In genomic region chr17:68208651-68209050, GRCh38 we compare ENCODE assay signal across 7 cellular contexts. TPM values are rescaled to one million over a fixed set of nuclear protein-coding genes. Genes with fewer than 3 reads are reported as not detected.
DNase-seq lines count a peak whose midpoint lies in the region; ATAC-seq and TF ChIP-seq lines count a peak whose summit lies in the region.
"Not testable (repeated sequence)": the region's sequence is repeated elsewhere in the genome, so short reads cannot be mapped to it uniquely, and the experiment has no call there.

No MANE protein-coding gene starts in this region.

- peaks cover 36% of the 10 kb centered on the region for H3K4me1 Mint-ChIP-seq in CD4-positive, alpha-beta T cell (ENCODE audit: low read depth)
- H3K4me1 Mint-ChIP-seq in T-cell (peaks cover 33 to 49% (median 43%) of the 10 kb centered on the region in 3 donors), endothelial cell (ENCODE audit: unreplicated experiment) (peaks cover 37% of the 10 kb centered on the region), natural killer cell (peaks cover 43 to 51% of the 10 kb centered on the region in 2 donors)
- peaks cover 46% of the 10 kb centered on the region for H3K4me1 Mint-ChIP-seq in activated CD4-positive, alpha-beta T cell treated with anti-CD3 and anti-CD28 coated beads, Interleukin-2, amount 10 ng/mL, durations not matched to agents 7 days and 5 days
- peaks cover 49% of the 10 kb centered on the region for H3K4me1 Mint-ChIP-seq in activated naive CD4-positive, alpha-beta T cell treated with anti-CD3 and anti-CD28 coated beads, Interleukin-2, amount 10 ng/mL, durations not matched to agents 7 days and 5 days
- H3K4me1 Mint-ChIP-seq in stimulated activated memory B cell treated with anti-CD40 and anti-IgM and Interleukin-4, amounts not matched to agents 10 μg/mL and 1 μg/mL and 100 μg/mL, for 72 hours = peaks cover 42% of the 10 kb centered on the region

- not testable (repeated sequence) for H3K27me3 ChIP-seq in CD4-positive, alpha-beta T cell (ENCODE audit: control insufficient read depth, insufficient read depth, low read length)

- intact Hi-C loops in CD4-positive, alpha-beta T cell (cut with DNase I, micrococcal nuclease) = loop anchor here (5.0 to 10.0 kb wide), 3 partner anchors 39 to 256 kb away; partner anchors contain the start of gene AMZ2 (in 1 of the 2)
- intact Hi-C loops in natural killer cell (cut with micrococcal nuclease) = loop anchor here (5.0 kb wide), 1 partner anchor 49 kb away; no protein-coding TSS in a partner anchor

- POLR2A ChIA-PET in CD4-positive, alpha-beta T cell (lab: Charles Lee) = interaction anchor here (0.9 kb wide), 2 partner anchors 28 to 40 kb away, joined by 3 read pairs; no protein-coding TSS in a partner anchor
- POLR2A ChIA-PET in T-cell (lab: Charles Lee); activated CD4-positive, alpha-beta T cell treated with anti-CD3 and anti-CD28 coated beads, Interleukin-2, amount 10 ng/mL, durations not matched to agents 7 days and 5 days (lab: Charles Lee): not testable (repeated sequence)

- not testable (repeated sequence) for H3K27ac ChIP-seq in CD4-positive, alpha-beta T cell (ENCODE audit: low read depth, low read length)

- DNase-seq in CD4-positive, alpha-beta T cell; T-cell; activated CD4-positive, alpha-beta T cell treated with anti-CD3 and anti-CD28 coated beads, Interleukin-2, amount 10 ng/mL, durations not matched to agents 7 days and 5 days; activated naive CD4-positive, alpha-beta T cell treated with anti-CD3 and anti-CD28 coated beads, Interleukin-2, amount 10 ng/mL, durations not matched to agents 7 days and 5 days; endothelial cell (ENCODE audit: low spot score); natural killer cell: not testable (repeated sequence)

- not testable (repeated sequence) for H3K9me3 ChIP-seq in CD4-positive, alpha-beta T cell (ENCODE audit: control insufficient read depth, low read length)

- H3K27ac Mint-ChIP-seq in CD4-positive, alpha-beta T cell = peak overlapping the region; percentile 57
- peak overlapping the region; percentile 37 to 53 for H3K27ac Mint-ChIP-seq in T-cell
- H3K27ac Mint-ChIP-seq in activated CD4-positive, alpha-beta T cell treated with anti-CD3 and anti-CD28 coated beads, Interleukin-2, amount 10 ng/mL, durations not matched to agents 7 days and 5 days = peak overlapping the region; percentile 54
- H3K27ac Mint-ChIP-seq in activated naive CD4-positive, alpha-beta T cell treated with anti-CD3 and anti-CD28 coated beads, Interleukin-2, amount 10 ng/mL, durations not matched to agents 7 days and 5 days = peak overlapping the region; percentile 47
- not testable (repeated sequence) for H3K27ac Mint-ChIP-seq in endothelial cell (ENCODE audit: unreplicated experiment); stimulated activated memory B cell treated with anti-CD40 and anti-IgM and Interleukin-4, amounts not matched to agents 10 μg/mL and 1 μg/mL and 100 μg/mL, for 72 hours
- H3K27ac Mint-ChIP-seq in natural killer cell = peak overlapping the region; percentile 84 to 92

- H3K4me3 Mint-ChIP-seq in CD4-positive, alpha-beta T cell = peak overlapping the region; percentile 62
- H3K4me3 Mint-ChIP-seq in T-cell (peak overlapping the region in 2 of 3 donors; percentile 46 to 54), endothelial cell (ENCODE audit: unreplicated experiment) (peak overlapping the region; percentile 27), natural killer cell (peak overlapping the region; percentile 42)
- H3K4me3 Mint-ChIP-seq in activated CD4-positive, alpha-beta T cell treated with anti-CD3 and anti-CD28 coated beads, Interleukin-2, amount 10 ng/mL, durations not matched to agents 7 days and 5 days; activated naive CD4-positive, alpha-beta T cell treated with anti-CD3 and anti-CD28 coated beads, Interleukin-2, amount 10 ng/mL, durations not matched to agents 7 days and 5 days: not testable (repeated sequence)
- H3K4me3 Mint-ChIP-seq in stimulated activated memory B cell treated with anti-CD40 and anti-IgM and Interleukin-4, amounts not matched to agents 10 μg/mL and 1 μg/mL and 100 μg/mL, for 72 hours = peak overlapping the region; percentile 23

- H3K9me3 Mint-ChIP-seq in CD4-positive, alpha-beta T cell; T-cell; activated CD4-positive, alpha-beta T cell treated with anti-CD3 and anti-CD28 coated beads, Interleukin-2, amount 10 ng/mL, durations not matched to agents 7 days and 5 days; activated naive CD4-positive, alpha-beta T cell treated with anti-CD3 and anti-CD28 coated beads, Interleukin-2, amount 10 ng/mL, durations not matched to agents 7 days and 5 days; endothelial cell (ENCODE audit: unreplicated experiment); natural killer cell; stimulated activated memory B cell treated with anti-CD40 and anti-IgM and Interleukin-4, amounts not matched to agents 10 μg/mL and 1 μg/mL and 100 μg/mL, for 72 hours: not testable (repeated sequence)

- CTCF ChIA-PET in CD4-positive, alpha-beta T cell (lab: Charles Lee); T-cell (lab: Charles Lee); activated CD4-positive, alpha-beta T cell treated with anti-CD3 and anti-CD28 coated beads, Interleukin-2, amount 10 ng/mL, durations not matched to agents 7 days and 5 days (lab: Charles Lee): not testable (repeated sequence)
- CTCF ChIA-PET in activated naive CD4-positive, alpha-beta T cell treated with anti-CD3 and anti-CD28 coated beads, Interleukin-2, amount 10 ng/mL, durations not matched to agents 7 days and 5 days (lab: Charles Lee) = interaction anchor here (0.9 kb wide), 1 partner anchor 115 kb away, joined by 3 read pairs; no protein-coding TSS in a partner anchor

- not testable (repeated sequence) for ATAC-seq in CD4-positive, alpha-beta T cell (ENCODE audit: poor library complexity); T-cell (replicated peaks in 1 of 4); natural killer cell; stimulated activated memory B cell treated with anti-CD40 and anti-IgM and Interleukin-4, amounts not matched to agents 10 μg/mL and 1 μg/mL and 100 μg/mL, for 72 hours

- H3K27me3 Mint-ChIP-seq in CD4-positive, alpha-beta T cell; T-cell; activated CD4-positive, alpha-beta T cell treated with anti-CD3 and anti-CD28 coated beads, Interleukin-2, amount 10 ng/mL, durations not matched to agents 7 days and 5 days; endothelial cell (ENCODE audit: unreplicated experiment); natural killer cell (ENCODE audit: low read depth in 2 of 2); stimulated activated memory B cell treated with anti-CD40 and anti-IgM and Interleukin-4, amounts not matched to agents 10 μg/mL and 1 μg/mL and 100 μg/mL, for 72 hours: not testable (repeated sequence)
- peaks cover 19% of the 10 kb centered on the region for H3K27me3 Mint-ChIP-seq in activated naive CD4-positive, alpha-beta T cell treated with anti-CD3 and anti-CD28 coated beads, Interleukin-2, amount 10 ng/mL, durations not matched to agents 7 days and 5 days

- TF ChIP-seq CTCF in CD4-positive, alpha-beta T cell (IDR thresholded peaks at IDR 0.05); endothelial cell (IDR thresholded peaks at IDR 0.05; ENCODE audit: unreplicated experiment); natural killer cell (IDR thresholded peaks at IDR 0.05): not testable (repeated sequence)

- H3K36me3 Mint-ChIP-seq in CD4-positive, alpha-beta T cell (ENCODE audit: low read depth) = peaks cover 50% of the 10 kb centered on the region
- peaks cover 32% of the 10 kb centered on the region for H3K36me3 Mint-ChIP-seq in T-cell
- peaks cover 49% of the 10 kb centered on the region for H3K36me3 Mint-ChIP-seq in activated CD4-positive, alpha-beta T cell treated with anti-CD3 and anti-CD28 coated beads, Interleukin-2, amount 10 ng/mL, durations not matched to agents 7 days and 5 days (ENCODE audit: low read depth)
- peaks cover 42% of the 10 kb centered on the region for H3K36me3 Mint-ChIP-seq in activated naive CD4-positive, alpha-beta T cell treated with anti-CD3 and anti-CD28 coated beads, Interleukin-2, amount 10 ng/mL, durations not matched to agents 7 days and 5 days
- H3K36me3 Mint-ChIP-seq in endothelial cell (ENCODE audit: low read depth, unreplicated experiment) = peaks cover 16% of the 10 kb centered on the region
- peaks cover 24% of the 10 kb centered on the region for H3K36me3 Mint-ChIP-seq in natural killer cell
- H3K36me3 Mint-ChIP-seq in stimulated activated memory B cell treated with anti-CD40 and anti-IgM and Interleukin-4, amounts not matched to agents 10 μg/mL and 1 μg/mL and 100 μg/mL, for 72 hours = peaks cover 38% of the 10 kb centered on the region

RNA-seq across cellular contexts. Expression of gene AMZ2, which starts 39.2 kb away (rescaled TPM):
- 10 to 100 TPM; 63.0 to 64.9 TPM for total RNA-seq in CD4-positive, alpha-beta T cell
- total RNA-seq in T-cell (10 to 100 TPM; 50.9 to 81.8 (median 60.5) TPM), endothelial cell (ENCODE audit: unreplicated experiment) (70.3 TPM), natural killer cell (100 to 1,000 TPM in 2 of 3 donors, 10 to 100 TPM in 1; 87.0 to 131 (median 107) TPM)
- total RNA-seq in activated CD4-positive, alpha-beta T cell treated with anti-CD3 and anti-CD28 coated beads, Interleukin-2, amount 10 ng/mL, durations not matched to agents 7 days and 5 days = 10 to 100 TPM; 72.5 to 82.3 TPM
